ENCODE assay signal across 19 cellular contexts in the genomic region with DNA sequence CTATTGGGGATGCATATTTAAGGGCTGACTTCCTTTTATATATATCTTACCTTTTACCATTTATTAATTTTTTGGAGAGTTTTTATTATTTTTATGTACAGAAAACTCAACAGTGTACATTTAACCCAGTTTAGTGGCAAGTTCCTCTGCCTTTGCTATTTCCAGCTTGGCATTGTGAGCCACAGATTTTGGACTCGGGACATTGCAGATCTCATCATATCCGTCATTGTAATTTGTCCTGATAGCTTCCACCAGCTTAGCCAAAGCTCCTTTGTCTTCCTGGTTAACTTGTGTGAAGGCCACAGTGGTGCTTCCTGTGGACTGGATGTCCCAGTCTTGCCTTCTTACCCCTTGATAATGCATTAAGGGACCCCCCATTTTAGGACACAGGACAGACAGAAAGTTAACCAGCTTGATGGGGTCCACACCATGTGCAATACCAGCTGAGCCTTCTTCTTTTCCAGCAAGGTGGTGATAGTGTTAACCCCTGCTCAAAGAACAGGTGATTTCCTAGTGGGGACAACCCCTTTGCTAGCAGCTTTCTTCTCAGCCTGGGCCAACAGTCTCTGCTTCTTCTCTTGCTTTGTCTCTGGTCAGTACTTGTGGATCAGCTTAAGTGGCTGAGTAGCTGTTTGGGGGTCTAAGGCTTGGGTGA. TPM values are rescaled to one million over a fixed set of nuclear protein-coding genes. Genes with fewer than 3 reads are reported as not detected.
"Had no signal": no experiment of that assay in that cellular context is flagged by ENCODE, and none has a peak within 500 bp of the region (broad histone marks: within the 10 kb centered on the region; RNA-seq: fewer than 3 reads in every experiment).

No MANE protein-coding gene starts in this region.

RNA-seq across cellular contexts. Expression of a gene that starts 2.3 kb away (rescaled TPM):
- total RNA-seq: endothelial cell of umbilical vein, epithelial cell of proximal tubule, fibroblast of lung, foreskin keratinocyte, kidney epithelial cell, lung microvascular endothelial cell, prostate gland, sciatic nerve, smooth muscle cell, suprapubic skin, vagina had no signal
- polyA plus RNA-seq: endothelial cell of umbilical vein, fibroblast of lung, foreskin keratinocyte had no signal

RNA-seq across cellular contexts. Expression of a gene that starts 34.9 kb away (rescaled TPM):
- total RNA-seq: colonic mucosa, endothelial cell of umbilical vein, epithelial cell of proximal tubule, esophagus muscularis mucosa, fibroblast of lung, foreskin keratinocyte, hepatocyte, kidney epithelial cell, lower leg skin, lung microvascular endothelial cell, mesothelial cell of epicardium, osteocyte, prostate gland, right atrium auricular region, sciatic nerve, smooth muscle cell, suprapubic skin, vagina had no signal
- polyA plus RNA-seq: endothelial cell of umbilical vein, fibroblast of lung, foreskin keratinocyte, heart left ventricle, hepatocyte, smooth muscle cell had no signal
